1 cellular context compared by ENCODE assay signal in genomic region chr4:114334808-114335739, GRCh38.
TF ChIP-seq lines count a peak whose summit lies in the region.

No MANE protein-coding gene starts in this region.

TF ChIP-seq in SK-N-SH treated with all-trans-retinoic acid at 6 μM for 48 hours, 23 proteins besides CTCF, POLR2A, EP300 and RAD21 (continued from another document):
- peak; percentile 84 for TF ChIP-seq TSHZ2 (CRISPR knock-in tag; IDR thresholded peaks at IDR 0.05)
TF ChIP-seq in SK-N-SH treated with all-trans-retinoic acid at 6 μM for 48 hours: peak in this region for 5.
